ENCODE assay signal across 10 cellular contexts in genomic region chr4:147362868-147363440, GRCh38.
DNase-seq lines count a peak whose midpoint lies in the region; ATAC-seq and TF ChIP-seq lines count a peak whose summit lies in the region.
"Had no signal": no experiment of that assay in that cellular context is flagged by ENCODE, and none has a peak within 500 bp of the region (broad histone marks: within the 10 kb centered on the region; RNA-seq: fewer than 3 reads in every experiment).

No MANE protein-coding gene starts in this region.

- H3K79me2 ChIP-seq in osteoblast (ENCODE audit: insufficient read depth, low read length) = no peaks in the 10 kb centered on the region

- H3K9me3 Mint-ChIP-seq in progenitor cell of endocrine pancreas (ENCODE audit: low read depth) = peaks cover 3% of the 10 kb centered on the region

- H3K27ac ChIP-seq in 22Rv1 (peak overlapping the region; percentile 17; the same call in 1 of the 2 replicates), VCaP (peak overlapping the region; percentile 93), gastroesophageal sphincter (peak overlapping the region in 3 of 4 donors; percentile 17 to 55 (median 53)), osteoblast (ENCODE audit: low read depth, low read length) (peak overlapping the region; percentile 22)

- WGBS in gastroesophageal sphincter (ENCODE audit: low coverage in 1 of 2), 2 donors = 8 to 17% methylated on average over 4 of the region's 4 CpGs

- TF ChIP-seq POLR2A in gastroesophageal sphincter (IDR thresholded peaks at IDR 0.05) = no peak

- H3K4me1 ChIP-seq in gastroesophageal sphincter (peaks cover 0 to 34% (median 0%) of the 10 kb centered on the region in 3 donors), osteoblast (ENCODE audit: insufficient read depth, low read length) (peaks cover 37% of the 10 kb centered on the region)

- H3K4me3 Mint-ChIP-seq in progenitor cell of endocrine pancreas (ENCODE audit: low read depth) = no peak overlapping the region

- no peak for DNase-seq in osteoblast (ENCODE audit: insufficient read length, low spot score, missing footprints)
- no peak for DNase-seq in progenitor cell of endocrine pancreas (ENCODE audit: low spot score, unreplicated experiment)
- no peak for DNase-seq in COLO668 (lab: John Stamatoyannopoulos, UW; ENCODE audit: unreplicated experiment)
- DNase-seq in activated CD4-positive, CD25-positive, alpha-beta regulatory T cell (lab: John Stamatoyannopoulos, UW) = no peak
- no peak for DNase-seq in activated CD4-positive, alpha-beta T cell treated with anti-CD3 and anti-CD28 coated beads for 4 hours
- DNase-seq: ACHN, MM.1S had no signal

- H4K20me1 ChIP-seq in osteoblast (ENCODE audit: insufficient read depth, low read length) = no peaks in the 10 kb centered on the region

- no peaks in the 10 kb centered on the region for H3K27me3 Mint-ChIP-seq in progenitor cell of endocrine pancreas

- no peaks in the 10 kb centered on the region for H3K36me3 Mint-ChIP-seq in progenitor cell of endocrine pancreas (ENCODE audit: insufficient read depth)

- H3K4me3 ChIP-seq in gastroesophageal sphincter = no peak overlapping the region
- H3K4me3 ChIP-seq in osteoblast (ENCODE audit: insufficient read depth, low read length) = no peak overlapping the region

- H3K27me3 ChIP-seq in gastroesophageal sphincter (no peaks in the 10 kb centered on the region), osteoblast (ENCODE audit: insufficient read depth, low read length) (no peaks in the 10 kb centered on the region)

- TF ChIP-seq EP300 in gastroesophageal sphincter (IDR thresholded peaks at IDR 0.05) = no peak

- no peak overlapping the region for H3K27ac Mint-ChIP-seq in progenitor cell of endocrine pancreas

- H3K36me3 ChIP-seq in gastroesophageal sphincter (no peaks in the 10 kb centered on the region), osteoblast (ENCODE audit: insufficient read depth, low read length) (no peaks in the 10 kb centered on the region)

- H3K4me1 Mint-ChIP-seq in progenitor cell of endocrine pancreas (ENCODE audit: low read depth) = peaks cover 15% of the 10 kb centered on the region

- ATAC-seq in gastroesophageal sphincter = no peak

- TF ChIP-seq CTCF in 22Rv1 (IDR thresholded peaks at IDR 0.05) (no peak), VCaP (conservative IDR thresholded peaks at IDR 0.05) (no peak), gastroesophageal sphincter (IDR thresholded peaks at IDR 0.05) (no peak), osteoblast (IDR thresholded peaks at IDR 0.05; ENCODE audit: extremely low read depth, low read depth, low read length) (no peak), progenitor cell of endocrine pancreas (IDR thresholded peaks at IDR 0.05; ENCODE audit: unreplicated experiment) (no peak)

- H2AFZ ChIP-seq in osteoblast (ENCODE audit: low read length) = peak overlapping the region; percentile 51

- H3K4me2 ChIP-seq in osteoblast (ENCODE audit: insufficient read depth, low read length) = peak overlapping the region; percentile 14

- no peaks in the 10 kb centered on the region for H3K9me3 ChIP-seq in gastroesophageal sphincter
- no peaks in the 10 kb centered on the region for H3K9me3 ChIP-seq in osteoblast (ENCODE audit: low read depth, low read length)

Comparison
In these comparisons a context has a peak if more than half of its experiments do, and no peak if none do; other contexts are left out.
1. H3K27ac ChIP-seq: peak in every context shown above with its lines; median percentile 93 in VCaP; 53 in gastroesophageal sphincter; 22 in osteoblast; 17 in 22Rv1.